21 cellular contexts compared by ENCODE assay signal in genomic region chr1:207058252-207058651, GRCh38. TPM values are rescaled to one million over a fixed set of nuclear protein-coding genes. Genes with fewer than 3 reads are reported as not detected.
"Had no signal": no experiment of that assay in that cellular context is flagged by ENCODE, and none has a peak within 500 bp of the region (broad histone marks: within the 10 kb centered on the region; RNA-seq: fewer than 3 reads in every experiment).

No MANE protein-coding gene starts in this region.

- H3K9me3 ChIP-seq: adrenal gland, breast epithelium, suprapubic skin had no signal

- DNase-seq: activated CD4-positive, alpha-beta memory T cell treated with anti-CD3 and anti-CD28 coated beads for 36 hours; activated gamma-delta T cell treated with Interleukin-2 at 50 U/mL for 16 hours; activated T-cell treated with anti-CD3 and anti-CD28 coated beads for 4 hours; cerebellar nuclear complex; cortex of kidney; left colon; natural killer cell; stimulated activated CD4-positive, alpha-beta T cell treated with anti-CD3 and anti-CD28 coated beads, Interleukin-12 subunit alpha, Interleukin-12 subunit beta, amount 100 ng/mL, for 4 hours; stimulated activated CD4-positive, alpha-beta T cell treated with anti-CD3 and anti-CD28 coated beads, Interleukin-2, amount 100 ng/mL, for 24 hours; T-helper 17 cell had no signal

- H3K27me3 ChIP-seq: adrenal gland, breast epithelium, hepatocyte, suprapubic skin had no signal

- H3K4me1 ChIP-seq: breast epithelium, parathyroid adenoma had no signal

- ATAC-seq: activated naive CD4-positive, alpha-beta T cell treated with anti-CD3 and anti-CD28 coated beads, Interleukin-2, amount 50 U/mL, for 72 hours; esophagus mucosa; left colon; natural killer cell; T-helper 17 cell had no signal

- H3K27ac ChIP-seq: adrenal gland, hepatocyte, suprapubic skin, VCaP had no signal

- H3K36me3 ChIP-seq: breast epithelium had no signal

- H3K4me3 ChIP-seq: adrenal gland, breast epithelium, hepatocyte, lung, suprapubic skin had no signal

RNA-seq across cellular contexts. Expression of gene C1orf116, which starts 25.7 kb away (rescaled TPM):
- total RNA-seq: activated CD4-positive, alpha-beta memory T cell treated with anti-CD3 and anti-CD28 coated beads for 36 hours; activated T-helper 1 cell treated with anti-CD3 and anti-CD28 coated beads, Interleukin-12 subunit alpha, Interleukin-12 subunit beta, Interleukin-2, Interleukin-4 antibody, amounts not matched to agents 30 ng/mL and 10 ng/mL and 1 ng/mL, durations not matched to agents 14 hours and 24 hours and 36 hours had no signal

RNA-seq across cellular contexts. Expression of gene C4BPB, which starts 30.4 kb away (rescaled TPM):
- total RNA-seq: esophagus mucosa, natural killer cell had no signal

RNA-seq across cellular contexts. Expression of gene C4BPA, which starts 45.8 kb away (rescaled TPM):
- total RNA-seq: activated CD4-positive, alpha-beta memory T cell treated with anti-CD3 and anti-CD28 coated beads for 36 hours; activated naive CD4-positive, alpha-beta T cell treated with anti-CD3 and anti-CD28 coated beads, Interleukin-2, amount 50 U/mL, for 72 hours; activated T-helper 1 cell treated with anti-CD3 and anti-CD28 coated beads, Interleukin-12 subunit alpha, Interleukin-12 subunit beta, Interleukin-2, Interleukin-4 antibody, amounts not matched to agents 30 ng/mL and 10 ng/mL and 1 ng/mL, durations not matched to agents 14 hours and 24 hours and 36 hours; astrocyte; natural killer cell had no signal
